Comparison of ENCODE assay signal across 8 cellular contexts in the genomic region with DNA sequence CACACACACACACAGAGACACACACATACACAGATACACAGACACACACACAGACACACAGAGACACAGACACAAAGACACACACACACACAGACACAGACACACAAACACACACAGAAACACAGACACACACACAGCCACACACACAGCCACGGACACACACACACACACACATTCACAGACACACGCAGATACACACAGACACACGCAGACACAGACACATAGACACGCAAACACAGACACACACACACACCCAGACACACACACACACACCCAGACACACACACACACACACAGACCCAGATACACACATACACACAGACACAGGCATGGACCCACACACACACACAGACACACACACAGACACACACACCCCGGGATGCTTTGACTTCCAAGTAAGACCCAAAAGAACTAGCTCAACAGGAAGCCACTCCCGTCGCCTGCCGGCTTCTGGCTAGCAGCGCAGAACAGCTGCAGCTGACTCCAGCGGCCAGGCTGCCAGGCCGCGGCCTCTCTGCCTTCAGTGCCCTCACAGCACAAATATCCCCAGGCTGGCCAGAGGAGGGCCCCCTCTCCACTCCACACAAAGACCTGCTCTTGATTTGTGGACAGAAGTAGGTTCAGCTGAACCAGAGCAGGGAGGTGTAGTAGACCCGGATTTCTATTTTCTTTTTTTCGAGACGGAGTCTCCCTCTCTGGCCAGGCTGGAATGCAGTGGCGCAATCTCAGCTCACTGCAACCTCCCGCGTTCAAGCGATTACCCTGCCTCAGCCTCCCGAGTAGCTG. TPM values are rescaled to one million over a fixed set of nuclear protein-coding genes. Genes with fewer than 3 reads are reported as not detected.
DNase-seq lines count a peak whose midpoint lies in the region; ATAC-seq, FAIRE-seq and TF ChIP-seq lines count a peak whose summit lies in the region.

No MANE protein-coding gene starts in this region.

- no peaks in the 10 kb centered on the region for H3K9me3 Mint-ChIP-seq in activated naive CD8-positive, alpha-beta T cell treated with anti-CD3 and anti-CD28 coated beads for 36 hours

- TF ChIP-seq POLR2A in GM12892 (IDR thresholded peaks at IDR 0.05; ENCODE audit: low read depth, low read length) (no peak), NB4 (IDR thresholded peaks at IDR 0.05; ENCODE audit: extremely low read depth, insufficient read length) (no peak), upper lobe of left lung (IDR thresholded peaks at IDR 0.05) (peak in 1 of 4 donors; percentile 13), GM18505 (IDR thresholded peaks at IDR 0.05; ENCODE audit: borderline replicate concordance, extremely low read depth, insufficient read depth, insufficient read length) (no peak)

- H3K4me2 ChIP-seq in parathyroid adenoma (ENCODE audit: low read length): no peak overlapping the region

- ATAC-seq in Right ventricle myocardium superior (ENCODE audit: poor library complexity) (peak; percentile 98), upper lobe of left lung (ENCODE audit: low FRiP score in 2 of 2) (peak; percentile 96 to 99), GM18505 (IDR thresholded peaks at IDR 0.05; ENCODE audit: unreplicated experiment) (no peak)

- 21% methylated on average over 14 to 20 of the region's 20 CpGs for WGBS in upper lobe of left lung, 2 donors

- DNase-seq in GM12892 (ENCODE audit: insufficient read length) (peak; percentile 64), NB4 (ENCODE audit: low read depth) (peak; percentile 88), SKM-1 (lab: John Stamatoyannopoulos, UW; ENCODE audit: unreplicated experiment) (peak; percentile 14), Right ventricle myocardium superior (peak; percentile 94), upper lobe of left lung (peak; percentile 92 to 94)
- DNase-seq in activated naive CD8-positive, alpha-beta T cell treated with anti-CD3 and anti-CD28 coated beads for 36 hours: peak; percentile 77

- peak; percentile 93 for FAIRE-seq in GM12892 (lab: Jason Lieb, UNC)

- H3K4me1 ChIP-seq in parathyroid adenoma (peaks cover 7% of the 10 kb centered on the region), upper lobe of left lung (peaks cover 9 to 18% (median 10%) of the 10 kb centered on the region in 4 donors)

- H3K27me3 ChIP-seq in parathyroid adenoma (ENCODE audit: control insufficient read depth, insufficient read depth, low read length): no peaks in the 10 kb centered on the region
- no peaks in the 10 kb centered on the region for H3K27me3 ChIP-seq in upper lobe of left lung

- H3K4me3 ChIP-seq in NB4 (ENCODE audit: low read depth, low read length): no peak overlapping the region
- H3K4me3 ChIP-seq in parathyroid adenoma (ENCODE audit: low read depth, low read length): peak overlapping the region; percentile 37
- no peak overlapping the region for H3K4me3 ChIP-seq in upper lobe of left lung

- intact Hi-C loops in Right ventricle myocardium superior (cut with DNase I): loop anchor here (5.0 kb wide), 2 partner anchors 73 to 153 kb away; no protein-coding TSS in a partner anchor

- H3K27ac ChIP-seq in parathyroid adenoma: peak overlapping the region; percentile 27
- peak overlapping the region; percentile 63 to 79 (median 75) for H3K27ac ChIP-seq in upper lobe of left lung

- TF ChIP-seq CTCF in NB4 (IDR thresholded peaks at IDR 0.05; ENCODE audit: low read depth, low read length) (peak; percentile 74), parathyroid adenoma (IDR thresholded peaks at IDR 0.05) (peak; percentile 86), upper lobe of left lung (IDR thresholded peaks at IDR 0.05) (peak; percentile 87 to 96 (median 95))

- H3K4me1 Mint-ChIP-seq in activated naive CD8-positive, alpha-beta T cell treated with anti-CD3 and anti-CD28 coated beads for 36 hours: peaks cover 6% of the 10 kb centered on the region

- H3K9me3 ChIP-seq in parathyroid adenoma (ENCODE audit: control insufficient read depth, low read length): no peaks in the 10 kb centered on the region
- no peaks in the 10 kb centered on the region for H3K9me3 ChIP-seq in upper lobe of left lung

- H3K36me3 Mint-ChIP-seq in activated naive CD8-positive, alpha-beta T cell treated with anti-CD3 and anti-CD28 coated beads for 36 hours: no peaks in the 10 kb centered on the region

- H3K27me3 Mint-ChIP-seq in activated naive CD8-positive, alpha-beta T cell treated with anti-CD3 and anti-CD28 coated beads for 36 hours: no peaks in the 10 kb centered on the region

- H3K36me3 ChIP-seq in parathyroid adenoma (ENCODE audit: control insufficient read depth, insufficient read depth, low read length) (no peaks in the 10 kb centered on the region), upper lobe of left lung (no peaks in the 10 kb centered on the region)

- peak overlapping the region; percentile 90 for H2AFZ ChIP-seq in parathyroid adenoma

- TF ChIP-seq EP300 in upper lobe of left lung (IDR thresholded peaks at IDR 0.05): no peak

- H3K9ac ChIP-seq in parathyroid adenoma: no peak overlapping the region

- no peak overlapping the region for H3K27ac Mint-ChIP-seq in activated naive CD8-positive, alpha-beta T cell treated with anti-CD3 and anti-CD28 coated beads for 36 hours

- no peak overlapping the region for H3K4me3 Mint-ChIP-seq in activated naive CD8-positive, alpha-beta T cell treated with anti-CD3 and anti-CD28 coated beads for 36 hours

- H3K79me2 ChIP-seq in parathyroid adenoma: no peaks in the 10 kb centered on the region

RNA-seq across cellular contexts. Expression of a gene that starts 6.0 kb away (rescaled TPM):
- 0.76 TPM for polyA plus RNA-seq in GM12892 (2012; ENCODE audit: missing spikeins)
- under 1 TPM; 0.42 to 0.47 TPM for total RNA-seq in activated naive CD8-positive, alpha-beta T cell treated with anti-CD3 and anti-CD28 coated beads for 36 hours
- total RNA-seq in Right ventricle myocardium superior (0.30 TPM), upper lobe of left lung (1 to 10 TPM in 3 of 6 donors, under 1 TPM in 1, not detected in 2; 0.61 to 1.7 (median 1.2) TPM)

RNA-seq across cellular contexts. Expression of a gene that starts 9.6 kb away (rescaled TPM):
- polyA plus RNA-seq in GM12892 (2012; ENCODE audit: missing spikeins): 0.30 TPM
- 1 to 10 TPM; 2.2 to 2.3 TPM for total RNA-seq in activated naive CD8-positive, alpha-beta T cell treated with anti-CD3 and anti-CD28 coated beads for 36 hours
- total RNA-seq in Right ventricle myocardium superior (0.51 TPM), upper lobe of left lung (1 to 10 TPM; 2.6 to 6.3 (median 3.4) TPM)

RNA-seq across cellular contexts. Expression of a gene that starts 23.2 kb away (rescaled TPM):
- 1.9 TPM for polyA plus RNA-seq in GM12892 (2012; ENCODE audit: missing spikeins)
- not detected for total RNA-seq in activated naive CD8-positive, alpha-beta T cell treated with anti-CD3 and anti-CD28 coated beads for 36 hours
- total RNA-seq in Right ventricle myocardium superior: not detected
- total RNA-seq in upper lobe of left lung: 1 to 10 TPM in 1 of 6 donors, under 1 TPM in 4, not detected in 1; 0.23 to 1.4 (median 0.59) TPM

RNA-seq across cellular contexts. Expression of a gene that starts 30.9 kb away (rescaled TPM):
- 61.3 TPM for polyA plus RNA-seq in GM12892 (2012; ENCODE audit: missing spikeins)
- total RNA-seq in activated naive CD8-positive, alpha-beta T cell treated with anti-CD3 and anti-CD28 coated beads for 36 hours: 10 to 100 TPM; 80.9 to 89.3 TPM
- total RNA-seq in Right ventricle myocardium superior (208 TPM), upper lobe of left lung (10 to 100 TPM; 37.5 to 69.2 (median 47.9) TPM)

RNA-seq across cellular contexts. Expression of a gene that starts 31.2 kb away (rescaled TPM):
- polyA plus RNA-seq in GM12892 (2012; ENCODE audit: missing spikeins): 108 TPM
- 100 to 1,000 TPM; 165 to 166 TPM for total RNA-seq in activated naive CD8-positive, alpha-beta T cell treated with anti-CD3 and anti-CD28 coated beads for 36 hours
- total RNA-seq in Right ventricle myocardium superior: 85.8 TPM
- 100 to 1,000 TPM in 2 of 6 donors, 10 to 100 TPM in 4; 41.9 to 130 (median 72.9) TPM for total RNA-seq in upper lobe of left lung

Comparison
In these comparisons a context has a peak if more than half of its experiments do, and no peak if none do; other contexts are left out.
1. DNase-seq: peak in every context shown above with its lines; median percentile 94 in Right ventricle myocardium superior; 93 in upper lobe of left lung; 88 in NB4; 77 in activated naive CD8-positive, alpha-beta T cell treated with anti-CD3 and anti-CD28 coated beads for 36 hours; 64 in GM12892; 14 in SKM-1.